Comparison of ENCODE assay signal across 19 cellular contexts in genomic region chr15:89666858-89667705, GRCh38. TPM values are rescaled to one million over a fixed set of nuclear protein-coding genes. Genes with fewer than 3 reads are reported as not detected.
DNase-seq lines count a peak whose midpoint lies in the region; ATAC-seq and TF ChIP-seq lines count a peak whose summit lies in the region.
"Had no signal": no experiment of that assay in that cellular context is flagged by ENCODE, and none has a peak within 500 bp of the region (broad histone marks: within the 10 kb centered on the region; RNA-seq: fewer than 3 reads in every experiment).

No MANE protein-coding gene starts in this region.

- POLR2A ChIA-PET in RWPE1 (lab: Yijun Ruan, JAX; ENCODE audit: low non-redundant PET), result no interaction called here

- ATAC-seq in left cardiac atrium (no peak), HG02981 (IDR thresholded peaks at IDR 0.05; ENCODE audit: unreplicated experiment) (no peak), GM18517 (IDR thresholded peaks at IDR 0.05; ENCODE audit: unreplicated experiment) (no peak)

- no peak for DNase-seq in left ventricle myocardium inferior
- no peak for DNase-seq in left cardiac atrium
- DNase-seq in RWPE1 (ENCODE audit: low spot score), result no peak
- DNase-seq in mesothelial cell of epicardium (ENCODE audit: low spot score in 2 of 2, unreplicated experiment in 2 of 2), result no peak
- no peak for DNase-seq in activated gamma-delta T cell treated with Interleukin-2 at 50 U/mL for 16 hours
- DNase-seq: COR-L47, DMS153, IMR-90, Kasumi-1, MM.1S, NCI-H1092 treated with DMSO at 0.1 percent for 48 hours, NCI-H1694 treated with DMSO at 0.1 percent for 48 hours, NCI-H2107, NCI-H345, NCI-H526 treated with DMSO at 0.1 percent for 48 hours, SHP77 treated with DMSO at 0.1 percent for 48 hours had no signal

- H3K36me3 Mint-ChIP-seq in mesothelial cell of epicardium, result no peaks in the 10 kb centered on the region

- H3K9me3 Mint-ChIP-seq in mesothelial cell of epicardium, result no peaks in the 10 kb centered on the region

- H3K4me3 ChIP-seq in left ventricle myocardium inferior, result no peak overlapping the region

- CTCF ChIA-PET in RWPE1 (lab: Yijun Ruan, JAX), result interaction anchor here (1.6 kb wide), 1 partner anchor 21 kb away, joined by 4 read pairs; no protein-coding TSS in a partner anchor

- intact Hi-C loops in left ventricle myocardium inferior (cut with micrococcal nuclease) (no loop called here), left cardiac atrium (cut with DNase I) (no loop called here)

- H3K27ac ChIP-seq in left ventricle myocardium inferior (replicated peaks) (peak overlapping the region; percentile 87), RWPE1 (peak overlapping the region; percentile 62)

- no peaks in the 10 kb centered on the region for H3K27me3 Mint-ChIP-seq in mesothelial cell of epicardium (ENCODE audit: low read depth)

- H3K4me1 Mint-ChIP-seq in mesothelial cell of epicardium, result peaks cover 14% of the 10 kb centered on the region

- no peaks in the 10 kb centered on the region for H3K27me3 ChIP-seq in left ventricle myocardium inferior (ENCODE audit: low read depth)

- no peak overlapping the region for H3K27ac Mint-ChIP-seq in mesothelial cell of epicardium
- H3K27ac Mint-ChIP-seq: CD14-positive monocyte had no signal

- peaks cover 31% of the 10 kb centered on the region for H3K4me1 ChIP-seq in left ventricle myocardium inferior

- TF ChIP-seq CTCF in left ventricle myocardium inferior (IDR thresholded peaks at IDR 0.05; ENCODE audit: borderline replicate concordance) (no peak), RWPE1 (conservative IDR thresholded peaks at IDR 0.05; ENCODE audit: low read depth) (no peak), mesothelial cell of epicardium (IDR thresholded peaks at IDR 0.05; ENCODE audit: unreplicated experiment) (no peak)

- H3K4me3 Mint-ChIP-seq in mesothelial cell of epicardium, result peak overlapping the region; percentile 38

- H3K9me3 ChIP-seq in left ventricle myocardium inferior (replicated peaks), result no peaks in the 10 kb centered on the region

- H3K36me3 ChIP-seq in left ventricle myocardium inferior, result no peaks in the 10 kb centered on the region

RNA-seq across cellular contexts. Expression of gene KIF7, which starts 11.8 kb away (rescaled TPM):
- total RNA-seq in left ventricle myocardium inferior (2.4 TPM), left cardiac atrium (1 to 10 TPM; 2.4 to 4.8 TPM), mesothelial cell of epicardium (26.5 to 30.1 TPM (median 26.6 TPM) in 3 replicates)

RNA-seq across cellular contexts. Expression of gene PLIN1, which starts 12.1 kb away (rescaled TPM):
- total RNA-seq in left ventricle myocardium inferior (1.6 TPM), left cardiac atrium (100 to 1,000 TPM; 140 to 245 TPM), mesothelial cell of epicardium (0.27 to 0.58 TPM (median 0.31 TPM) in 3 replicates)

RNA-seq across cellular contexts. Expression of gene PEX11A, which starts 23.5 kb away (rescaled TPM):
- total RNA-seq in left ventricle myocardium inferior (11.4 TPM), left cardiac atrium (10 to 100 TPM; 11.1 to 18.3 TPM), mesothelial cell of epicardium (6.3 to 7.3 TPM (median 6.5 TPM) in 3 replicates)

RNA-seq across cellular contexts. Expression of gene WDR93, which starts 23.5 kb away (rescaled TPM):
- total RNA-seq in left ventricle myocardium inferior (not detected), left cardiac atrium (not detected), mesothelial cell of epicardium (0.34 to 0.54 TPM (median 0.40 TPM) in 3 replicates)
- total RNA-seq: IMR-90 had no signal

Comparison
In these comparisons a context has a peak if more than half of its experiments do, and no peak if none do; other contexts are left out.
1. RNA of gene PLIN1, which starts 12.1 kb away (total RNA-seq): 140 to 245 TPM in left cardiac atrium; 1.6 TPM in left ventricle myocardium inferior (single experiment) and 0.27 to 0.58 TPM in mesothelial cell of epicardium; every median in the first group is over 10 times any median in the second.